ENCODE assay signal across 14 cellular contexts in genomic region chr11:120310875-120311274, GRCh38.
"Had no signal": no experiment of that assay in that cellular context is flagged by ENCODE, and none has a peak within 500 bp of the region (broad histone marks: within the 10 kb centered on the region; RNA-seq: fewer than 3 reads in every experiment).

No MANE protein-coding gene starts in this region.

- H3K9ac ChIP-seq: neural progenitor cell had no signal

- DNase-seq: activated B cell treated with CpG ODN at 0.5 μM for 24 hours; activated CD4-positive, alpha-beta T cell treated with anti-CD3 and anti-CD28 coated beads, Interleukin-2, amount 10 ng/mL, durations not matched to agents 24 days and 14 days; activated CD8-positive, alpha-beta memory T cell treated with anti-CD3 and anti-CD28 coated beads, Interleukin-2, amount 50 U/mL, for 48 hours; activated gamma-delta T cell; activated T-cell treated with anti-CD3 and anti-CD28 coated beads, Interleukin-2, amount 50 U/mL, for 72 hours; caudate nucleus; effector CD4-positive, alpha-beta T cell; sigmoid colon; stimulated activated naive B cell treated with anti-CD40 and anti-IgM and Interleukin-4, amounts not matched to agents 10 μg/mL and 1 μg/mL and 100 μg/mL, for 72 hours; T-helper 2 cell had no signal

- H3K9me3 ChIP-seq: esophagus muscularis mucosa, sigmoid colon had no signal

- H3K27me3 ChIP-seq: neural progenitor cell, sigmoid colon had no signal

- H3K4me1 ChIP-seq: sigmoid colon had no signal

- ATAC-seq: activated naive CD4-positive, alpha-beta T cell treated with anti-CD3 and anti-CD28 coated beads, Interleukin-2, amount 50 U/mL, for 72 hours; activated T-cell treated with anti-CD3 and anti-CD28 coated beads, Interleukin-2, amount 50 U/mL, for 72 hours; stimulated activated naive B cell treated with anti-CD40 and anti-IgM and Interleukin-4, amounts not matched to agents 10 μg/mL and 1 μg/mL and 100 μg/mL, for 72 hours had no signal

- H3K27ac ChIP-seq: coronary artery, esophagus muscularis mucosa, neural progenitor cell, sigmoid colon had no signal

- H3K36me3 ChIP-seq: esophagus muscularis mucosa, neural progenitor cell, sigmoid colon had no signal

- H3K4me3 ChIP-seq: coronary artery, esophagus muscularis mucosa, neural progenitor cell, sigmoid colon had no signal
